In genomic region chr17:64505320-64506200, GRCh38 we compare ENCODE assay signal across 8 cellular contexts. TPM values are rescaled to one million over a fixed set of nuclear protein-coding genes. Genes with fewer than 3 reads are reported as not detected.
DNase-seq lines count a peak whose midpoint lies in the region; ATAC-seq and TF ChIP-seq lines count a peak whose summit lies in the region.

No MANE protein-coding gene starts in this region.

- H3K27me3 Mint-ChIP-seq in activated T-cell treated with anti-CD3 and anti-CD28 coated beads, Interleukin-2, amount 50 U/mL, for 4 hours (ENCODE audit: low read depth), result no peaks in the 10 kb centered on the region

- H3K36me3 Mint-ChIP-seq in activated T-cell treated with anti-CD3 and anti-CD28 coated beads, Interleukin-2, amount 50 U/mL, for 4 hours (ENCODE audit: insufficient read depth), result peaks cover 54% of the 10 kb centered on the region

- no peak for ATAC-seq in GM18505 (IDR thresholded peaks at IDR 0.05; ENCODE audit: unreplicated experiment)
- ATAC-seq in activated T-cell treated with anti-CD3 and anti-CD28 coated beads, Interleukin-2, amount 50 U/mL, for 4 hours, result peak; percentile 37 to 46
- no peak for ATAC-seq in GM18502 (IDR thresholded peaks at IDR 0.05; ENCODE audit: poor library complexity, unreplicated experiment)

- peak; percentile 60 for TF ChIP-seq POLR2A in GM18505 (IDR thresholded peaks at IDR 0.05; ENCODE audit: borderline replicate concordance, extremely low read depth, insufficient read depth, insufficient read length)

- H3K4me1 ChIP-seq in esophagus (ENCODE audit: control insufficient read depth in 2 of 2, insufficient read depth in 2 of 2, low read length in 1 of 2) (no peaks in the 10 kb centered on the region), mucosa of stomach (ENCODE audit: control insufficient read depth, insufficient read depth, low read length) (peaks cover 10% of the 10 kb centered on the region)

- H3K27me3 ChIP-seq in esophagus (ENCODE audit: control insufficient read depth in 1 of 2, insufficient read depth in 2 of 2, low read length in 2 of 2) (no peaks in the 10 kb centered on the region), mucosa of stomach (ENCODE audit: control insufficient read depth, insufficient read depth, low read length) (no peaks in the 10 kb centered on the region)

- H3K36me3 ChIP-seq in esophagus (ENCODE audit: control insufficient read depth in 2 of 2, insufficient read depth in 2 of 2, low read length in 1 of 2) (peaks cover 15 to 21% of the 10 kb centered on the region in 2 donors), mucosa of stomach (ENCODE audit: control insufficient read depth, insufficient read depth, low read length) (peaks cover 23% of the 10 kb centered on the region)

- peaks cover 60% of the 10 kb centered on the region for H3K4me1 Mint-ChIP-seq in activated T-cell treated with anti-CD3 and anti-CD28 coated beads, Interleukin-2, amount 50 U/mL, for 4 hours (ENCODE audit: low read depth)

- H3K9ac ChIP-seq in mucosa of stomach (ENCODE audit: low read length), result peak overlapping the region; percentile 100

- peak overlapping the region; percentile 80 for H3K4me3 ChIP-seq in Jurkat, Clone E6-1 (ENCODE audit: low read length)
- H3K4me3 ChIP-seq in esophagus (ENCODE audit: low read depth in 1 of 2, low read length in 2 of 2) (peak overlapping the region; percentile 87 to 97), mucosa of stomach (ENCODE audit: low read length) (peak overlapping the region; percentile 90)

- peak; percentile 77 for DNase-seq in Jurkat, Clone E6-1 (ENCODE audit: low read depth, low spot score)
- DNase-seq in activated T-cell treated with anti-CD3 and anti-CD28 coated beads, Interleukin-2, amount 50 U/mL, for 4 hours, result peak; percentile 80
- peak; percentile 71 for DNase-seq in stimulated activated CD8-positive, alpha-beta memory T cell treated with anti-CD3 and anti-CD28 coated beads, Interleukin-4, amount 100 ng/mL, for 24 hours (ENCODE audit: low read depth)

- 0% methylated on average over 64 to 76 of the region's 76 CpGs for WGBS in esophagus, 2 donors

- peak overlapping the region; percentile 100 for H3K4me3 Mint-ChIP-seq in activated T-cell treated with anti-CD3 and anti-CD28 coated beads, Interleukin-2, amount 50 U/mL, for 4 hours

- H3K9me3 Mint-ChIP-seq in activated T-cell treated with anti-CD3 and anti-CD28 coated beads, Interleukin-2, amount 50 U/mL, for 4 hours, result no peaks in the 10 kb centered on the region

- peak overlapping the region; percentile 99 for H3K27ac ChIP-seq in esophagus (ENCODE audit: low read depth in 2 of 2, low read length in 1 of 2)

- H3K9me3 ChIP-seq in esophagus (ENCODE audit: control insufficient read depth in 2 of 2, insufficient read depth in 1 of 2, low read depth in 1 of 2, low read length in 1 of 2) (no peaks in the 10 kb centered on the region), mucosa of stomach (ENCODE audit: control insufficient read depth, low read length) (no peaks in the 10 kb centered on the region)

TF ChIP-seq in PFSK-1, 5 proteins besides CTCF, POLR2A, EP300 and RAD21:
- TF ChIP-seq REST (IDR thresholded peaks at IDR 0.05; ENCODE audit: insufficient read depth in 1 of 2, low read depth in 2 of 2, low read length in 2 of 2) (0 out of 4 replicates have a peak, but pooled peaks have one; percentile 19 to 41), FOXP2 (optimal IDR thresholded peaks at IDR 0.05; ENCODE audit: borderline replicate concordance, extremely low read depth, extremely low read length, insufficient read depth) (no peak), TAF1 (IDR thresholded peaks at IDR 0.05; ENCODE audit: borderline replicate concordance, insufficient read depth, low read length) (peak; percentile 90), POLR2AphosphoS5 (IDR thresholded peaks at IDR 0.05; ENCODE audit: low read depth, low read length) (peak; percentile 62; the same call in 1 of the 2 replicates), SIN3A (IDR thresholded peaks at IDR 0.05; ENCODE audit: borderline replicate concordance, insufficient read depth, low read length) (no peak)
TF ChIP-seq in PFSK-1: peak in this region for 3.

RNA-seq across cellular contexts. Expression of gene DDX5, which starts 0.5 kb away (rescaled TPM):
- polyA plus RNA-seq in Jurkat, Clone E6-1 (2012; ENCODE audit: insufficient read depth, insufficient read length), result 723 TPM
- 353 TPM for polyA plus RNA-seq in PFSK-1 (2012; ENCODE audit: insufficient read length, low read depth)
- 1,000 to 10,000 TPM; 1,033 to 1,200 (median 1,184) TPM for total RNA-seq in activated T-cell treated with anti-CD3 and anti-CD28 coated beads, Interleukin-2, amount 50 U/mL, for 4 hours
- 100 to 1,000 TPM; 333 to 392 TPM for polyA plus RNA-seq in esophagus

RNA-seq across cellular contexts. Expression of gene CEP95, which starts 1.2 kb away (rescaled TPM):
- polyA plus RNA-seq in Jurkat, Clone E6-1 (2012; ENCODE audit: insufficient read depth, insufficient read length), result 53.7 TPM
- polyA plus RNA-seq in PFSK-1 (2012; ENCODE audit: insufficient read length, low read depth), result 34.3 TPM
- 10 to 100 TPM; 35.1 to 38.2 (median 36.7) TPM for total RNA-seq in activated T-cell treated with anti-CD3 and anti-CD28 coated beads, Interleukin-2, amount 50 U/mL, for 4 hours
- polyA plus RNA-seq in esophagus, result 10 to 100 TPM; 16.7 to 33.3 TPM

RNA-seq across cellular contexts. Expression of gene POLG2, which starts 8.7 kb away (rescaled TPM):
- polyA plus RNA-seq in Jurkat, Clone E6-1 (2012; ENCODE audit: insufficient read depth, insufficient read length), result 34.8 TPM
- 13.6 TPM for polyA plus RNA-seq in PFSK-1 (2012; ENCODE audit: insufficient read length, low read depth)
- total RNA-seq in activated T-cell treated with anti-CD3 and anti-CD28 coated beads, Interleukin-2, amount 50 U/mL, for 4 hours, result 10 to 100 TPM; 34.1 to 34.9 (median 34.2) TPM
- 1 to 10 TPM; 4.2 to 6.7 TPM for polyA plus RNA-seq in esophagus

RNA-seq across cellular contexts. Expression of gene MILR1, which starts 56.6 kb away (rescaled TPM):
- polyA plus RNA-seq in Jurkat, Clone E6-1 (2012; ENCODE audit: insufficient read depth, insufficient read length), result not detected
- 2.2 TPM for polyA plus RNA-seq in PFSK-1 (2012; ENCODE audit: insufficient read length, low read depth)
- total RNA-seq in activated T-cell treated with anti-CD3 and anti-CD28 coated beads, Interleukin-2, amount 50 U/mL, for 4 hours, result not detected
- polyA plus RNA-seq in esophagus, result under 1 TPM; 0.51 to 0.79 TPM

Comparison
In these comparisons a context has a peak if more than half of its experiments do, and no peak if none do; other contexts are left out.
1. ATAC-seq: peak in activated T-cell treated with anti-CD3 and anti-CD28 coated beads, Interleukin-2, amount 50 U/mL, for 4 hours (2 of 2); none in GM18505 (single experiment) and GM18502 (single experiment).
2. Peak in every context shown above with its lines, with median percentiles within 50 percentile points of each other: DNase-seq and H3K4me3 ChIP-seq.